ENCODE assay signal across 8 cellular contexts in genomic region chr3:196432137-196432879, GRCh38. TPM values are rescaled to one million over a fixed set of nuclear protein-coding genes. Genes with fewer than 3 reads are reported as not detected.
A peak's percentile ranks its signal among the peaks of the same experiment; 100 is the strongest.
DNase-seq lines count a peak whose midpoint lies in the region; ATAC-seq and TF ChIP-seq lines count a peak whose summit lies in the region.

Gene UBXN7 (minus strand): TSS chr3:196432427. CDS start chr3:196432399, 28 bp downstream.

- peak within 1 kb of the TSS; percentile 94 for H3K4me2 ChIP-seq in Loucy (ENCODE audit: low read depth, low read length, poor library complexity, severe bottlenecking)

- H4K20me1 ChIP-seq in Loucy (ENCODE audit: insufficient read depth, low read length, poor library complexity, severe bottlenecking) = peaks cover 35% of the 10 kb centered on the region

- peaks cover 49% of the 10 kb centered on the region for H3K79me2 ChIP-seq in Loucy (ENCODE audit: insufficient read depth, low read length)

- H3K27me3 ChIP-seq in Loucy (ENCODE audit: insufficient read depth, low read length, poor library complexity, severe bottlenecking) = peaks cover 6% of the 10 kb centered on the region
- no peaks in the 10 kb centered on the region for H3K27me3 ChIP-seq in RWPE2 (ENCODE audit: insufficient read depth, poor library complexity, severe bottlenecking)

- peaks cover 23% of the 10 kb centered on the region for H3K4me1 ChIP-seq in Loucy (ENCODE audit: insufficient read depth, low read length, poor library complexity, severe bottlenecking)
- peaks cover 8% of the 10 kb centered on the region for H3K4me1 ChIP-seq in RWPE2 (ENCODE audit: insufficient read depth, poor library complexity, severe bottlenecking)

- peak; percentile 89 for ATAC-seq in RWPE2 (ENCODE audit: low read depth)
- peak; percentile 86 to 88 for ATAC-seq in naive thymus-derived CD8-positive, alpha-beta T cell
- ATAC-seq in stimulated activated naive B cell treated with anti-CD40 and anti-IgM and Interleukin-4, amounts not matched to agents 10 μg/mL and 1 μg/mL and 100 μg/mL, for 72 hours (replicated peaks) = peak; percentile 84 to 91

- TF ChIP-seq CTCF in Loucy (conservative IDR thresholded peaks at IDR 0.05; ENCODE audit: low read length) (no peak), RWPE2 (IDR thresholded peaks at IDR 0.05; ENCODE audit: poor library complexity, severe bottlenecking) (no peak), fibroblast of mammary gland (conservative IDR thresholded peaks at IDR 0.05; ENCODE audit: control insufficient read depth, insufficient read depth, low read depth, low read length) (no peak)

- H3K9me3 Mint-ChIP-seq in activated T-helper 2 cell treated with anti-CD3 and anti-CD28 coated beads, Interferon-gamma antibody, Interleukin-2, Interleukin-4, amounts not matched to agents 10 μg/mL and 5 μg/mL and 100 μg/mL, durations not matched to agents 14 hours and 24 hours and 36 hours = no peaks in the 10 kb centered on the region
- no peaks in the 10 kb centered on the region for H3K9me3 Mint-ChIP-seq in naive thymus-derived CD8-positive, alpha-beta T cell
- no peaks in the 10 kb centered on the region for H3K9me3 Mint-ChIP-seq in stimulated activated naive B cell treated with anti-CD40 and anti-IgM and Interleukin-4, amounts not matched to agents 10 μg/mL and 1 μg/mL and 100 μg/mL, for 72 hours

- POLR2A ChIA-PET in naive thymus-derived CD8-positive, alpha-beta T cell (lab: Charles Lee) = interaction anchor here (0.5 to 2.1 kb wide), 8 partner anchors 10 to 510 kb away, joined by 3 to 7 read pairs (median 4); partner anchors contain the start of genes DYNLT2B, FBXO45, NCBP2 and PAK2

- no peaks in the 10 kb centered on the region for H3K9me2 ChIP-seq in Loucy (replicated peaks; ENCODE audit: low read depth, low read length)

- peaks cover 18% of the 10 kb centered on the region for H3K4me1 Mint-ChIP-seq in activated T-helper 2 cell treated with anti-CD3 and anti-CD28 coated beads, Interferon-gamma antibody, Interleukin-2, Interleukin-4, amounts not matched to agents 10 μg/mL and 5 μg/mL and 100 μg/mL, durations not matched to agents 14 hours and 24 hours and 36 hours (ENCODE audit: low read depth)
- H3K4me1 Mint-ChIP-seq in naive thymus-derived CD8-positive, alpha-beta T cell = peaks cover 10 to 30% (median 26%) of the 10 kb centered on the region in 4 donors
- peaks cover 7 to 15% of the 10 kb centered on the region in 2 donors for H3K4me1 Mint-ChIP-seq in stimulated activated naive B cell treated with anti-CD40 and anti-IgM and Interleukin-4, amounts not matched to agents 10 μg/mL and 1 μg/mL and 100 μg/mL, for 72 hours

- peak within 1 kb of the TSS; percentile 86 for H3K4me3 Mint-ChIP-seq in activated T-helper 2 cell treated with anti-CD3 and anti-CD28 coated beads, Interferon-gamma antibody, Interleukin-2, Interleukin-4, amounts not matched to agents 10 μg/mL and 5 μg/mL and 100 μg/mL, durations not matched to agents 14 hours and 24 hours and 36 hours (ENCODE audit: low read depth)
- H3K4me3 Mint-ChIP-seq in naive thymus-derived CD8-positive, alpha-beta T cell = peak within 1 kb of the TSS; percentile 78 to 98 (median 85)
- H3K4me3 Mint-ChIP-seq in stimulated activated naive B cell treated with anti-CD40 and anti-IgM and Interleukin-4, amounts not matched to agents 10 μg/mL and 1 μg/mL and 100 μg/mL, for 72 hours = peak within 1 kb of the TSS; percentile 94 to 99

- H3K36me3 Mint-ChIP-seq in activated T-helper 2 cell treated with anti-CD3 and anti-CD28 coated beads, Interferon-gamma antibody, Interleukin-2, Interleukin-4, amounts not matched to agents 10 μg/mL and 5 μg/mL and 100 μg/mL, durations not matched to agents 14 hours and 24 hours and 36 hours (ENCODE audit: low read depth) = peaks cover 12% of the 10 kb centered on the region
- H3K36me3 Mint-ChIP-seq in naive thymus-derived CD8-positive, alpha-beta T cell = peaks cover 0 to 19% (median 3%) of the 10 kb centered on the region in 3 donors
- peaks cover 0 to 7% of the 10 kb centered on the region in 2 donors for H3K36me3 Mint-ChIP-seq in stimulated activated naive B cell treated with anti-CD40 and anti-IgM and Interleukin-4, amounts not matched to agents 10 μg/mL and 1 μg/mL and 100 μg/mL, for 72 hours

- peak within 1 kb of the TSS; percentile 92 for H3K27ac Mint-ChIP-seq in activated T-helper 2 cell treated with anti-CD3 and anti-CD28 coated beads, Interferon-gamma antibody, Interleukin-2, Interleukin-4, amounts not matched to agents 10 μg/mL and 5 μg/mL and 100 μg/mL, durations not matched to agents 14 hours and 24 hours and 36 hours
- H3K27ac Mint-ChIP-seq in naive thymus-derived CD8-positive, alpha-beta T cell = peak within 1 kb of the TSS; percentile 69 to 98 (median 92)
- H3K27ac Mint-ChIP-seq in stimulated activated naive B cell treated with anti-CD40 and anti-IgM and Interleukin-4, amounts not matched to agents 10 μg/mL and 1 μg/mL and 100 μg/mL, for 72 hours = peak within 1 kb of the TSS; percentile 96

- H3K4me3 ChIP-seq in Loucy (ENCODE audit: low read length, poor library complexity, severe bottlenecking) (peak within 1 kb of the TSS; percentile 94), RWPE2 (ENCODE audit: severe bottlenecking) (peak within 1 kb of the TSS; percentile 65), fibroblast of mammary gland (ENCODE audit: control insufficient read depth, low read depth, low read length) (peak within 1 kb of the TSS; percentile 93)

- DNase-seq in EH (ENCODE audit: low read depth) (peak; percentile 95), H4 (ENCODE audit: low spot score) (peak; percentile 89), RWPE2 (ENCODE audit: low spot score) (peak; percentile 89), fibroblast of mammary gland (ENCODE audit: low read depth) (peak; percentile 89)
- peak; percentile 93 for DNase-seq in activated T-helper 2 cell treated with anti-CD3 and anti-CD28 coated beads, Interferon-gamma antibody, Interleukin-2, Interleukin-4, amounts not matched to agents 10 μg/mL and 5 μg/mL and 100 μg/mL, durations not matched to agents 14 hours and 24 hours and 36 hours (ENCODE audit: low spot score)
- peak; percentile 91 to 99 (median 96) for DNase-seq in naive thymus-derived CD8-positive, alpha-beta T cell
- DNase-seq in stimulated activated naive B cell treated with anti-CD40 and anti-IgM and Interleukin-4, amounts not matched to agents 10 μg/mL and 1 μg/mL and 100 μg/mL, for 72 hours = peak; percentile 88

- H3K27ac ChIP-seq in RWPE2 (ENCODE audit: poor library complexity, severe bottlenecking) = peak within 1 kb of the TSS; percentile 60

- intact Hi-C loops in activated T-helper 2 cell treated with anti-CD3 and anti-CD28 coated beads, Interferon-gamma antibody, Interleukin-2, Interleukin-4, amounts not matched to agents 10 μg/mL and 5 μg/mL and 100 μg/mL, durations not matched to agents 14 hours and 24 hours and 36 hours (cut with micrococcal nuclease) = loop anchor here (1.0 to 2.0 kb wide), 2 partner anchors 68 to 158 kb away; no protein-coding TSS in a partner anchor

- H3K36me3 ChIP-seq in Loucy (ENCODE audit: insufficient read depth, low read length) (no peaks in the 10 kb centered on the region), RWPE2 (ENCODE audit: low read depth) (peaks cover 15% of the 10 kb centered on the region)

- H3K9me3 ChIP-seq in Loucy (ENCODE audit: insufficient read depth, low read depth, low read length) (no peaks in the 10 kb centered on the region), RWPE2 (ENCODE audit: severe bottlenecking) (no peaks in the 10 kb centered on the region)

- H2AFZ ChIP-seq in Loucy (ENCODE audit: low read length) = peak within 1 kb of the TSS; percentile 98

- peak within 1 kb of the TSS; percentile 93 for H3K9ac ChIP-seq in Loucy (ENCODE audit: low read depth, low read length, poor library complexity, severe bottlenecking)

- H3K27me3 Mint-ChIP-seq in activated T-helper 2 cell treated with anti-CD3 and anti-CD28 coated beads, Interferon-gamma antibody, Interleukin-2, Interleukin-4, amounts not matched to agents 10 μg/mL and 5 μg/mL and 100 μg/mL, durations not matched to agents 14 hours and 24 hours and 36 hours (ENCODE audit: low read depth) = no peaks in the 10 kb centered on the region
- H3K27me3 Mint-ChIP-seq in naive thymus-derived CD8-positive, alpha-beta T cell = peaks cover 0 to 4% (median 0%) of the 10 kb centered on the region in 5 donors
- no peaks in the 10 kb centered on the region for H3K27me3 Mint-ChIP-seq in stimulated activated naive B cell treated with anti-CD40 and anti-IgM and Interleukin-4, amounts not matched to agents 10 μg/mL and 1 μg/mL and 100 μg/mL, for 72 hours

- no peaks in the 10 kb centered on the region for H3F3A ChIP-seq in Loucy (ENCODE audit: low read depth)

RNA-seq across cellular contexts. Expression of gene UBXN7, which starts in this region (rescaled TPM):
- 8.0 and 10.2 TPM in 2 replicates for total RNA-seq in H4 (2014; rRNA removed; shearing (Covaris generic))
- 64.4 and 67.8 TPM in 2 replicates for total RNA-seq in activated T-helper 2 cell treated with anti-CD3 and anti-CD28 coated beads, Interferon-gamma antibody, Interleukin-2, Interleukin-4, amounts not matched to agents 10 μg/mL and 5 μg/mL and 100 μg/mL, durations not matched to agents 14 hours and 24 hours and 36 hours
- 10 to 100 TPM; 77.0 to 88.4 TPM for total RNA-seq in naive thymus-derived CD8-positive, alpha-beta T cell
- 10 to 100 TPM; 27.3 to 29.6 (median 28.5) TPM for polyA plus RNA-seq in naive thymus-derived CD8-positive, alpha-beta T cell

Comparison
In these comparisons a context has a peak if more than half of its experiments do, and no peak if none do; other contexts are left out.
1. Peak in every context shown above with its lines: DNase-seq, ATAC-seq, H3K4me3 ChIP-seq and H3K27ac ChIP-seq.